ENCODE assay signal across 1 cellular context in genomic region chr3:53819163-53819868, GRCh38.
TF ChIP-seq lines count a peak whose summit lies in the region.

No MANE protein-coding gene starts in this region.

TF ChIP-seq in GM23338, 12 proteins besides CTCF, POLR2A, EP300 and RAD21 (continued from another document):
- TF ChIP-seq ZNF462 (CRISPR knock-in tag; IDR thresholded peaks at IDR 0.05) (no peak), CREB1 (CRISPR knock-in tag; IDR thresholded peaks at IDR 0.05; ENCODE audit: low read depth) (no peak), ZNF331 (CRISPR knock-in tag; IDR thresholded peaks at IDR 0.05; ENCODE audit: low read depth) (no peak), ZNF114 (CRISPR knock-in tag; IDR thresholded peaks at IDR 0.05) (no peak), ETS1 (IDR thresholded peaks at IDR 0.05) (no peak), STAT1 (IDR thresholded peaks at IDR 0.05; ENCODE audit: unreplicated experiment) (no peak), EZH2phosphoT487 (IDR thresholded peaks at IDR 0.05; ENCODE audit: unreplicated experiment) (no peak), NANOG (IDR thresholded peaks at IDR 0.05; ENCODE audit: borderline replicate concordance) (no peak), REST (IDR thresholded peaks at IDR 0.05; ENCODE audit: unreplicated experiment) (no peak), EZH2 (IDR thresholded peaks at IDR 0.05; ENCODE audit: low read depth, unreplicated experiment) (no peak), JUNB (IDR thresholded peaks at IDR 0.05; ENCODE audit: unreplicated experiment) (no peak)
